10 cellular contexts compared by ENCODE assay signal in the genomic region with DNA sequence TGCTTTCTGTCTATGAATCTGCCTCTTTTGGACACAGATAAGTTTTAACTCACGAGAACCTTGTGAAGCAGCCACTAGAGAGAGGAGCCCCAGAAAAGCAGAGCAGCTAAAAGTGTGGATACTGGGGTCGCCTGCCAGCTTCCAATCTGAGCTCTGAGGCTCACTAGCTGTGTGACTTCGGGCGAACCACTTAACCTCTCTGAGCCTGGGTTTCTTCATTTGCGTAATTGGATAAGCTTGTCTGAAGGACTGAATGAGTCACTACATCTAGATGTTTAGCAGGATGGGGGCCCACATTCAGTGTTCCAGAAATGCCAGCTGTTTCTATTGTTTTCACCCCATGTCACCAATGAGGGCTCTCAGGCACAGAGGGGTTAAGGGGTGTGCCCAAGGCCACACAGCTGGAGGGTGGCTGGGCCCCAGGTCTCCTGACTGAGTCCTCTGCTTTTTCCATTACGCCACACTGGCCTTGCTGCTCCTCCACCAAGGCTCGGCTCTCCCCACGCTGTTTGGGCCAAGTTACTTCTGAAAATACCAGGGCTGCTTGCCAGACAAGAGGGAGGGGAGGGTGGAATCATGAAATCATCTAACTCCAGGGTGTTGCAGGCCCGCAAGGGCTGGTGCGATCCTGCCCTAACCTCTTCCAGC. TPM values are rescaled to one million over a fixed set of nuclear protein-coding genes. Genes with fewer than 3 reads are reported as not detected.
DNase-seq lines count a peak whose midpoint lies in the region; ATAC-seq lines count a peak whose summit lies in the region.
"Had no signal": no experiment of that assay in that cellular context is flagged by ENCODE, and none has a peak within 500 bp of the region (broad histone marks: within the 10 kb centered on the region; RNA-seq: fewer than 3 reads in every experiment).

No MANE protein-coding gene starts in this region.

- peak overlapping the region; percentile 14 for H3K9ac ChIP-seq in mucosa of stomach (ENCODE audit: low read length)
- H3K9ac ChIP-seq in mesendoderm (ENCODE audit: low read length): no peak overlapping the region

- no peak overlapping the region for H2BK120ac ChIP-seq in mesendoderm (ENCODE audit: low read depth, low read length)

- intact Hi-C loops in aorta (cut with DNase I): loop anchor here (5.0 kb wide), 1 partner anchor 34 kb away; a partner anchor contains a TSS

- 18 to 19% methylated on average over 10 of the region's 10 CpGs for WGBS in aorta, 2 donors
- no CpG with 5 or more reads among the region's 10 CpGs for WGBS in mesendoderm (ENCODE audit: extremely low coverage, insufficient coverage, low lambda C conversion rate)

- no peak overlapping the region for H2BK5ac ChIP-seq in mesendoderm (ENCODE audit: low read length)

- H3K27ac Mint-ChIP-seq in activated naive CD8-positive, alpha-beta T cell treated with anti-CD3 and anti-CD28 coated beads, Interleukin-2, amount 50 U/mL, for 24 hours: no peak overlapping the region
- H3K27ac Mint-ChIP-seq in activated naive CD8-positive, alpha-beta T cell treated with anti-CD3 and anti-CD28 coated beads for 36 hours: no peak overlapping the region
- H3K27ac Mint-ChIP-seq: CD4-positive, CD25-positive, alpha-beta regulatory T cell had no signal

- ATAC-seq in activated naive CD8-positive, alpha-beta T cell treated with anti-CD3 and anti-CD28 coated beads, Interleukin-2, amount 50 U/mL, for 24 hours: peak; percentile 25
- peak; percentile 93 for ATAC-seq in aorta (ENCODE audit: low FRiP score)

- no peak overlapping the region for H3K23ac ChIP-seq in mesendoderm (ENCODE audit: low read length)

- H3K4me2 ChIP-seq in mesendoderm (ENCODE audit: low read length): no peak overlapping the region

- no peaks in the 10 kb centered on the region for H3K9me3 Mint-ChIP-seq in activated naive CD8-positive, alpha-beta T cell treated with anti-CD3 and anti-CD28 coated beads, Interleukin-2, amount 50 U/mL, for 24 hours
- H3K9me3 Mint-ChIP-seq in activated naive CD8-positive, alpha-beta T cell treated with anti-CD3 and anti-CD28 coated beads for 36 hours: no peaks in the 10 kb centered on the region
- H3K9me3 Mint-ChIP-seq: CD4-positive, CD25-positive, alpha-beta regulatory T cell had no signal

- no peaks in the 10 kb centered on the region for H3K79me2 ChIP-seq in mesendoderm (ENCODE audit: control insufficient read depth, insufficient read depth, low read length)

- H3K4me3 ChIP-seq in mucosa of stomach (ENCODE audit: low read length) (no peak overlapping the region), aorta (ENCODE audit: low read length in 2 of 2) (no peak overlapping the region), mesendoderm (ENCODE audit: low read length) (no peak overlapping the region)

- no peak overlapping the region for H3K56ac ChIP-seq in mesendoderm (ENCODE audit: low read length)

- H3K9me3 ChIP-seq in mucosa of stomach (ENCODE audit: control insufficient read depth, low read length) (no peaks in the 10 kb centered on the region), aorta (ENCODE audit: control insufficient read depth, low read length) (no peaks in the 10 kb centered on the region)

- peaks cover 8% of the 10 kb centered on the region for H3K4me1 Mint-ChIP-seq in activated naive CD8-positive, alpha-beta T cell treated with anti-CD3 and anti-CD28 coated beads, Interleukin-2, amount 50 U/mL, for 24 hours
- peaks cover 5% of the 10 kb centered on the region for H3K4me1 Mint-ChIP-seq in activated naive CD8-positive, alpha-beta T cell treated with anti-CD3 and anti-CD28 coated beads for 36 hours
- H3K4me1 Mint-ChIP-seq: CD4-positive, CD25-positive, alpha-beta regulatory T cell had no signal

- H3K36me3 ChIP-seq in mucosa of stomach (ENCODE audit: control insufficient read depth, insufficient read depth, low read length): no peaks in the 10 kb centered on the region
- no peaks in the 10 kb centered on the region for H3K36me3 ChIP-seq in aorta (ENCODE audit: control insufficient read depth in 1 of 2, insufficient read depth in 2 of 2, low read length in 1 of 2)
- peaks cover 9% of the 10 kb centered on the region for H3K36me3 ChIP-seq in mesendoderm (ENCODE audit: control insufficient read depth, insufficient read depth, low read length)

- no peak overlapping the region for H2BK15ac ChIP-seq in mesendoderm (replicated peaks; ENCODE audit: low read depth)

- no peaks in the 10 kb centered on the region for H3K36me3 Mint-ChIP-seq in activated naive CD8-positive, alpha-beta T cell treated with anti-CD3 and anti-CD28 coated beads, Interleukin-2, amount 50 U/mL, for 24 hours (ENCODE audit: low read depth)
- no peaks in the 10 kb centered on the region for H3K36me3 Mint-ChIP-seq in activated naive CD8-positive, alpha-beta T cell treated with anti-CD3 and anti-CD28 coated beads for 36 hours
- H3K36me3 Mint-ChIP-seq: CD4-positive, CD25-positive, alpha-beta regulatory T cell had no signal

- no peak overlapping the region for H4K8ac ChIP-seq in mesendoderm (ENCODE audit: low read depth, low read length)

- DNase-seq in activated naive CD8-positive, alpha-beta T cell treated with anti-CD3 and anti-CD28 coated beads, Interleukin-2, amount 50 U/mL, for 24 hours: no peak
- DNase-seq in activated naive CD8-positive, alpha-beta T cell treated with anti-CD3 and anti-CD28 coated beads for 36 hours: no peak
- DNase-seq in epithelial cell of prostate (ENCODE audit: low read depth, low spot score) (no peak), aorta (peak; percentile 94 to 96), mesendoderm (no peak), NCI-H187 treated with DMSO at 0.1 percent for 48 hours (lab: John Stamatoyannopoulos, UW) (no peak), NCI-H345 treated with DMSO at 0.1 percent for 48 hours (lab: John Stamatoyannopoulos, UW; ENCODE audit: unreplicated experiment) (no peak)
- DNase-seq: activated CD4-positive, alpha-beta T cell treated with anti-CD3 and anti-CD28 coated beads for 4 hours; CD4-positive, CD25-positive, alpha-beta regulatory T cell had no signal

- no peaks in the 10 kb centered on the region for H3K27me3 ChIP-seq in mucosa of stomach (ENCODE audit: control insufficient read depth, insufficient read depth, low read length)
- H3K27me3 ChIP-seq in aorta (ENCODE audit: control insufficient read depth in 1 of 2, insufficient read depth in 2 of 2, low read length in 1 of 2): no peaks in the 10 kb centered on the region
- no peaks in the 10 kb centered on the region for H3K27me3 ChIP-seq in mesendoderm (ENCODE audit: insufficient read depth, low read length, poor library complexity)

- peaks cover 5% of the 10 kb centered on the region for H3K27me3 Mint-ChIP-seq in activated naive CD8-positive, alpha-beta T cell treated with anti-CD3 and anti-CD28 coated beads, Interleukin-2, amount 50 U/mL, for 24 hours
- H3K27me3 Mint-ChIP-seq in activated naive CD8-positive, alpha-beta T cell treated with anti-CD3 and anti-CD28 coated beads for 36 hours: peaks cover 11% of the 10 kb centered on the region
- H3K27me3 Mint-ChIP-seq: CD4-positive, CD25-positive, alpha-beta regulatory T cell had no signal

- H3K4ac ChIP-seq in mesendoderm (ENCODE audit: low read depth, low read length): no peak overlapping the region

- H3K27ac ChIP-seq in epithelial cell of prostate: peak overlapping the region; percentile 82
- H3K27ac ChIP-seq in aorta (ENCODE audit: low read depth in 1 of 2, low read length in 2 of 2): peak overlapping the region in 1 of 2 donors; percentile 76
- H3K27ac ChIP-seq in mesendoderm (ENCODE audit: low read depth, low read length): no peak overlapping the region

- H3K4me1 ChIP-seq in mucosa of stomach (ENCODE audit: control insufficient read depth, insufficient read depth, low read length): peaks cover 36% of the 10 kb centered on the region
- H3K4me1 ChIP-seq in aorta (ENCODE audit: control insufficient read depth in 1 of 2, insufficient read depth in 2 of 2, low read length in 2 of 2): peaks cover 0 to 3% of the 10 kb centered on the region in 2 donors
- H3K4me1 ChIP-seq in mesendoderm (ENCODE audit: control insufficient read depth, low read depth, low read length): no peaks in the 10 kb centered on the region

- no peak overlapping the region for H2AK5ac ChIP-seq in mesendoderm (ENCODE audit: low read length)

- H3K18ac ChIP-seq in mesendoderm (ENCODE audit: low read length): no peak overlapping the region

- peaks cover 4% of the 10 kb centered on the region for H3K79me1 ChIP-seq in mesendoderm (ENCODE audit: low read length)

- no peak overlapping the region for H3K4me3 Mint-ChIP-seq in activated naive CD8-positive, alpha-beta T cell treated with anti-CD3 and anti-CD28 coated beads, Interleukin-2, amount 50 U/mL, for 24 hours
- H3K4me3 Mint-ChIP-seq in activated naive CD8-positive, alpha-beta T cell treated with anti-CD3 and anti-CD28 coated beads for 36 hours: no peak overlapping the region
- H3K4me3 Mint-ChIP-seq: CD4-positive, CD25-positive, alpha-beta regulatory T cell had no signal

- no peak overlapping the region for H4K5ac ChIP-seq in mesendoderm (ENCODE audit: low read length)

RNA-seq across cellular contexts. Expression of a gene that starts 36.2 kb away (rescaled TPM):
- total RNA-seq in activated naive CD8-positive, alpha-beta T cell treated with anti-CD3 and anti-CD28 coated beads for 36 hours: under 1 TPM; 0.80 to 0.84 TPM
- total RNA-seq in aorta: 10 to 100 TPM; 43.3 to 69.1 TPM
- polyA plus RNA-seq in aorta: 1 to 10 TPM; 4.5 to 7.3 TPM
- polyA plus RNA-seq in mesendoderm (2013, experiment 1 of 2): 30.7 TPM
- polyA plus RNA-seq in mesendoderm (2013, experiment 2 of 2): 30.3 TPM
- polyA plus RNA-seq: CD4-positive, CD25-positive, alpha-beta regulatory T cell had no signal

Comparison
In these comparisons a context has a peak if more than half of its experiments do, and no peak if none do; other contexts are left out.
1. DNase-seq: peak in aorta (2 of 2); none in activated naive CD8-positive, alpha-beta T cell treated with anti-CD3 and anti-CD28 coated beads, Interleukin-2, amount 50 U/mL, for 24 hours (single experiment), activated naive CD8-positive, alpha-beta T cell treated with anti-CD3 and anti-CD28 coated beads for 36 hours (single experiment), epithelial cell of prostate (single experiment), mesendoderm (single experiment), NCI-H187 treated with DMSO at 0.1 percent for 48 hours (single experiment) and NCI-H345 treated with DMSO at 0.1 percent for 48 hours (single experiment).
2. RNA of a gene that starts 36.2 kb away (total RNA-seq): 43.3 to 69.1 TPM in aorta; 0.80 to 0.84 TPM in activated naive CD8-positive, alpha-beta T cell treated with anti-CD3 and anti-CD28 coated beads for 36 hours; every median in the first group is over 10 times any median in the second.